In the genomic region with DNA sequence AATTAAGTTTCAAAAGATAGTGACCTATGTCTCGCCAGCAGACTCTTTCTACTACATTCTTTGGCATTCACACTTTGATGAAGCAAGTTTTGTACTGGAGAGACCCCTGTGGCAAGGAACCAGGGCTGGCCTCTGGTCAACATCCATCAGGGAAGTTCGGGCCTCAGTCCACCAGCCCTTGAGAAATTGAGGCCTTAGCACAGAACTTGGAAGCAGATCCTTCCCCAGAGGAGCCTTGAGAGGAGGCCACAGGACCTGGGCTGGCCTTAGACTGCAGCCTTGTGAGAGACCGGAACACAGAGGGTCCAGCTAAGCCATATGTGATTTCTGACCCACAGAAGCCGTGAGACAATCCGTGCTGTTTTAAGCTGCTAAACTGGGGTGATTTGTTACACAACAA, we compare ENCODE assay signal across 20 cellular contexts.
DNase-seq lines count a peak whose midpoint lies in the region; ATAC-seq and TF ChIP-seq lines count a peak whose summit lies in the region.
"Had no signal": no experiment of that assay in that cellular context is flagged by ENCODE, and none has a peak within 500 bp of the region (broad histone marks: within the 10 kb centered on the region; RNA-seq: fewer than 3 reads in every experiment).

No MANE protein-coding gene starts in this region.

- POLR2A ChIA-PET in PC-9 (lab: Charles Lee; ENCODE audit: unreplicated experiment) = no interaction called here

- H3K79me2 ChIP-seq in PC-9 (ENCODE audit: low read depth) = no peaks in the 10 kb centered on the region

- intact Hi-C loops in Right ventricle myocardium superior (cut with DNase I) = loop anchor here (10.0 kb wide), 1 partner anchor 595 kb away; no protein-coding TSS in a partner anchor
- intact Hi-C loops in Right ventricle myocardium inferior (cut with DNase I) = loop anchor here (10.0 kb wide), 1 partner anchor 485 kb away; a partner anchor contains a TSS
- intact Hi-C loops in dorsolateral prefrontal cortex (cut with DNase I) = loop anchor here in 1 of 2 donors (10.0 kb wide), 1 partner anchor 485 kb away; a partner anchor contains a TSS
- intact Hi-C loops in sciatic nerve (cut with DNase I) = loop anchor here (10.0 kb wide), 1 partner anchor 315 kb away; a partner anchor contains a TSS
- intact Hi-C loops in PC-9 (cut with micrococcal nuclease; ENCODE audit: unreplicated experiment) = loop anchor here (10.0 kb wide), 1 partner anchor 125 kb away; no protein-coding TSS in a partner anchor

- TF ChIP-seq CTCF in dorsolateral prefrontal cortex (IDR thresholded peaks at IDR 0.05 in 54 of 56, conservative IDR thresholded peaks at IDR 0.05 in 2 of 56; ENCODE audit: low read depth in 1 of 56, partially characterized antibody in 56 of 56) (no peak), PC-9 (conservative IDR thresholded peaks at IDR 0.05) (no peak)

- H3K27me3 ChIP-seq in dorsolateral prefrontal cortex (no peaks in the 10 kb centered on the region), PC-9 (ENCODE audit: insufficient read depth, low read depth) (peaks cover 14% of the 10 kb centered on the region; the same call in 1 of the 2 replicates)
- H3K27me3 ChIP-seq: BLaER1 had no signal

- no peaks in the 10 kb centered on the region for H3K4me1 ChIP-seq in PC-9 (replicated peaks; ENCODE audit: insufficient read depth)
- H3K4me1 ChIP-seq: Caco-2 had no signal

- peak overlapping the region in 40 of 59 donors; percentile 0 to 76 (median 50) for H3K27ac ChIP-seq in dorsolateral prefrontal cortex
- no peak overlapping the region for H3K27ac ChIP-seq in PC-9
- H3K27ac ChIP-seq: 22Rv1, BLaER1, C4-2B, GM23248 had no signal

- no peaks in the 10 kb centered on the region for H3F3A ChIP-seq in PC-9 (ENCODE audit: insufficient read depth, low read depth)

- H3K4me2 ChIP-seq in PC-9 = no peak overlapping the region
- H3K4me2 ChIP-seq: BLaER1 had no signal

- H3K4me3 ChIP-seq in dorsolateral prefrontal cortex (no peak overlapping the region), PC-9 (no peak overlapping the region)
- H3K4me3 ChIP-seq: BLaER1, GM12878, GM23248 had no signal

- no TSS peak for BruUV-seq in PC-9 (replicated peaks; lab: Mats Ljungman, UMichigan)

- DNase-seq in Right ventricle myocardium superior = peak; percentile 46
- no peak for DNase-seq in Right ventricle myocardium inferior (ENCODE audit: missing footprints)
- no peak for DNase-seq in dorsolateral prefrontal cortex
- DNase-seq in sciatic nerve (ENCODE audit: low spot score) = no peak
- DNase-seq in activated T-cell treated with anti-CD3 and anti-CD28 coated beads, Interleukin-2, amount 50 U/mL, for 1 hour = no peak
- DNase-seq in PC-9 = no peak
- DNase-seq: Caco-2; CD4-positive, CD25-positive, alpha-beta regulatory T cell; CD8-positive, alpha-beta T cell; DMS153; DMS79; EL; GDM1; GM23248; H9 had no signal

- no peaks in the 10 kb centered on the region for H4K20me1 ChIP-seq in PC-9 (ENCODE audit: insufficient read depth)
- H4K20me1 ChIP-seq: BLaER1 had no signal

- no peaks in the 10 kb centered on the region for H3K36me3 ChIP-seq in PC-9 (ENCODE audit: low read depth)
- H3K36me3 ChIP-seq: BLaER1 had no signal

- H3K9me2 ChIP-seq in PC-9 (ENCODE audit: insufficient read depth) = no peaks in the 10 kb centered on the region

- no peak overlapping the region for H2AFZ ChIP-seq in PC-9
- H2AFZ ChIP-seq: GM23248 had no signal

- ATAC-seq in Right ventricle myocardium superior (ENCODE audit: poor library complexity) (no peak), Right ventricle myocardium inferior (no peak), sciatic nerve (peak; percentile 65)
- ATAC-seq: CD8-positive, alpha-beta T cell; GM12878; HCT116 had no signal

- no peaks in the 10 kb centered on the region for H3K9me3 ChIP-seq in PC-9 (ENCODE audit: insufficient read depth, low read depth)
- H3K9me3 ChIP-seq: BLaER1, Caco-2 had no signal

- CTCF ChIA-PET in PC-9 (lab: Charles Lee) = no interaction called here
